In genomic region chr2:231297108-231297908, GRCh38 we compare ENCODE assay signal across 9 cellular contexts.
DNase-seq lines count a peak whose midpoint lies in the region; ATAC-seq and TF ChIP-seq lines count a peak whose summit lies in the region.
"Had no signal": no experiment of that assay in that cellular context is flagged by ENCODE, and none has a peak within 500 bp of the region (broad histone marks: within the 10 kb centered on the region; RNA-seq: fewer than 3 reads in every experiment).

No MANE protein-coding gene starts in this region.

- no peak for TF ChIP-seq POLR2A in HCT116 (IDR thresholded peaks at IDR 0.05; ENCODE audit: borderline replicate concordance, extremely low read depth, insufficient read depth, insufficient read length)
- no peak for TF ChIP-seq POLR2A in heart left ventricle (IDR thresholded peaks at IDR 0.05)

- H3K4me3 Mint-ChIP-seq in activated naive CD8-positive, alpha-beta T cell treated with anti-CD3 and anti-CD28 coated beads for 36 hours, result peak overlapping the region; percentile 16

- no peaks in the 10 kb centered on the region for H3K9me2 ChIP-seq in HCT116 (ENCODE audit: insufficient read depth)

- no peaks in the 10 kb centered on the region for H3K4me1 Mint-ChIP-seq in activated naive CD8-positive, alpha-beta T cell treated with anti-CD3 and anti-CD28 coated beads for 36 hours

- intact Hi-C loops in HCT116 (cut with micrococcal nuclease), result loop anchor here (1.0 kb wide), 2 partner anchors 115 to 155 kb away; no protein-coding TSS in a partner anchor
- intact Hi-C loops in heart left ventricle (cut with DNase I), result loop anchor here (2.0 to 10.0 kb wide), 6 partner anchors 95 to 193 kb away; partner anchors contain the start of gene B3GNT7 (in 4 of the 10)
- intact Hi-C loops in posterior vena cava (cut with DNase I), result loop anchor here in 1 of 2 donors (10.0 kb wide), 1 partner anchor 117 kb away; no protein-coding TSS in a partner anchor

- no peaks in the 10 kb centered on the region for H3K79me2 ChIP-seq in HCT116 (ENCODE audit: insufficient read depth, low read length)

- H3K4me3 ChIP-seq in HCT116 (replicated peaks in 1 of 2; ENCODE audit: low read depth in 1 of 2, low read length in 2 of 2), result no peak overlapping the region
- no peak overlapping the region for H3K4me3 ChIP-seq in heart left ventricle

- DNase-seq in activated T-cell treated with anti-CD3 and anti-CD28 coated beads for 48 hours (ENCODE audit: low read depth) (peak; percentile 9), HCT116 (ENCODE audit: low read depth, low spot score) (peak; percentile 10), NCI-H1694 (lab: John Stamatoyannopoulos, UW) (peak; percentile 3), heart left ventricle (peak; percentile 45 to 77 (median 61)), posterior vena cava (ENCODE audit: low spot score) (peak; percentile 81)
- DNase-seq in activated T-cell treated with anti-CD3 and anti-CD28 coated beads, Interleukin-2, amount 50 U/mL, for 1 hour, result no peak
- peak; percentile 19 for DNase-seq in activated naive CD8-positive, alpha-beta T cell treated with anti-CD3 and anti-CD28 coated beads for 36 hours

- H3K27me3 ChIP-seq in HCT116 (ENCODE audit: insufficient read depth, low read length) (no peaks in the 10 kb centered on the region), heart left ventricle (no peaks in the 10 kb centered on the region)

- RAD21 ChIA-PET in HCT116 (lab: Charles Lee; ENCODE audit: low non-redundant PET in 1 of 2, low total read pairs in 2 of 2, uncharacterized antibody in 2 of 2, unreplicated experiment in 2 of 2), result no interaction called here

- H3K27ac Mint-ChIP-seq in activated naive CD8-positive, alpha-beta T cell treated with anti-CD3 and anti-CD28 coated beads for 36 hours, result no peak overlapping the region

- H3K36me3 ChIP-seq in HCT116 (ENCODE audit: control insufficient read depth in 1 of 2, insufficient read depth in 2 of 2, low read length in 2 of 2), result peaks cover 0 to 1% of the 10 kb centered on the region in 2 experiments; a peak in 1 of 4 replicates
- peaks cover 0 to 2% (median 0%) of the 10 kb centered on the region in 9 donors for H3K36me3 ChIP-seq in heart left ventricle

- H3K27ac ChIP-seq in HCT116 (ENCODE audit: low read depth, low read length) (no peak overlapping the region), heart left ventricle (peak overlapping the region in 7 of 12 donors; percentile 23 to 55 (median 29))
- H3K27ac ChIP-seq: epithelial cell of prostate had no signal

- WGBS in heart left ventricle, 4 donors, result 46 to 51% (median 48%) methylated on average over 12 of the region's 12 CpGs

- H4K20me1 ChIP-seq in HCT116 (ENCODE audit: insufficient read depth), result no peaks in the 10 kb centered on the region

- H3K9me3 Mint-ChIP-seq in activated naive CD8-positive, alpha-beta T cell treated with anti-CD3 and anti-CD28 coated beads for 36 hours, result no peaks in the 10 kb centered on the region

- no peaks in the 10 kb centered on the region for H3K27me3 Mint-ChIP-seq in activated naive CD8-positive, alpha-beta T cell treated with anti-CD3 and anti-CD28 coated beads for 36 hours

- no peak overlapping the region for H3K4me2 ChIP-seq in HCT116 (ENCODE audit: low read length)

- no TSS peak for BruUV-seq in HCT116 (replicated peaks; lab: Mats Ljungman, UMichigan)

- POLR2A ChIA-PET in HCT116 (lab: Charles Lee), result no interaction called here

- CTCF ChIA-PET in HCT116 (lab: Charles Lee), result interaction anchor here (0.6 to 1.8 kb wide), 4 partner anchors 103 to 156 kb away, joined by 3 to 7 read pairs (median 4); no protein-coding TSS in a partner anchor

- H3K4me1 ChIP-seq in HCT116 (ENCODE audit: control insufficient read depth in 1 of 2, insufficient read depth in 2 of 2, low read length in 2 of 2) (no peaks in the 10 kb centered on the region), heart left ventricle (peaks cover 0 to 39% (median 6%) of the 10 kb centered on the region in 12 donors)

- peak; percentile 65 to 79 (median 70); a peak in 5 of 6 replicates for TF ChIP-seq CTCF in HCT116 (IDR thresholded peaks at IDR 0.05 in 2 of 3, conservative IDR thresholded peaks at IDR 0.05 in 1 of 3; ENCODE audit: borderline replicate concordance in 1 of 3, insufficient read depth in 1 of 3, low read depth in 2 of 3, low read length in 2 of 3)
- peak; percentile 39 to 78 (median 68) for TF ChIP-seq CTCF in heart left ventricle (IDR thresholded peaks at IDR 0.05)

- H3K36me3 Mint-ChIP-seq in activated naive CD8-positive, alpha-beta T cell treated with anti-CD3 and anti-CD28 coated beads for 36 hours, result no peaks in the 10 kb centered on the region

- H3K9ac ChIP-seq in HCT116 (ENCODE audit: low read length), result no peak overlapping the region

- ATAC-seq in HCT116, result peak; percentile 99
- peak; percentile 39 to 79 (median 76) for ATAC-seq in heart left ventricle
- no peak for ATAC-seq in HG03469 (IDR thresholded peaks at IDR 0.05; ENCODE audit: unreplicated experiment)

- TF ChIP-seq RAD21 in HCT116 (IDR thresholded peaks at IDR 0.05; ENCODE audit: low read depth), result peak; percentile 68

- H2AFZ ChIP-seq in HCT116 (ENCODE audit: low read depth, low read length, poor library complexity, severe bottlenecking), result no peak overlapping the region

- H3K9me3 ChIP-seq in HCT116 (ENCODE audit: control insufficient read depth in 1 of 2, insufficient read depth in 1 of 2, low read depth in 1 of 2, low read length in 2 of 2), result no peaks in the 10 kb centered on the region
- H3K9me3 ChIP-seq in heart left ventricle, result no peaks in the 10 kb centered on the region

TF ChIP-seq in HCT116, 20 proteins besides CTCF, POLR2A, EP300 and RAD21:
- TF ChIP-seq YY1 (IDR thresholded peaks at IDR 0.05; ENCODE audit: extremely low read depth, insufficient replicate concordance, low read depth, low read length) (no peak), EZH2phosphoT487 (IDR thresholded peaks at IDR 0.05; ENCODE audit: borderline replicate concordance) (no peak), POLR2AphosphoS5 (IDR thresholded peaks at IDR 0.05; ENCODE audit: low read depth, low read length) (no peak), ELF1 (IDR thresholded peaks at IDR 0.05; ENCODE audit: borderline replicate concordance, low read depth) (no peak), REST (IDR thresholded peaks at IDR 0.05; ENCODE audit: low read depth) (no peak), CBX3 (IDR thresholded peaks at IDR 0.05; ENCODE audit: low read depth) (no peak), SIN3A (IDR thresholded peaks at IDR 0.05; ENCODE audit: low read depth) (no peak), EZH2 (IDR thresholded peaks at IDR 0.05) (no peak), TCF7L2 (IDR thresholded peaks at IDR 0.05; ENCODE audit: borderline replicate concordance, extremely low read depth, insufficient read depth, insufficient read length) (no peak), ZBTB33 (IDR thresholded peaks at IDR 0.05; ENCODE audit: extremely low read depth, insufficient replicate concordance, low read length) (no peak)
TF ChIP-seq in HCT116: peak in this region for 0.
